ENCODE assay signal across 30 cellular contexts in genomic region chr9:69014013-69014412, GRCh38. TPM values are rescaled to one million over a fixed set of nuclear protein-coding genes. Genes with fewer than 3 reads are reported as not detected.
"Had no signal": no experiment of that assay in that cellular context is flagged by ENCODE, and none has a peak within 500 bp of the region (broad histone marks: within the 10 kb centered on the region; RNA-seq: fewer than 3 reads in every experiment).

PRKACG (minus strand) TSS chr9:69014113; CDS start chr9:69014092, 21 bp downstream.

- H3K9me3 ChIP-seq: heart right ventricle, lower lobe of right lung, pancreas, tibial nerve had no signal

- H3K27ac ChIP-seq: heart right ventricle, lower lobe of right lung, pancreas, SK-N-MC, tibial nerve had no signal

- H3K4me3 Mint-ChIP-seq: activated CD4-positive, alpha-beta T cell treated with anti-CD3 and anti-CD28 coated beads for 36 hours; activated T-cell treated with anti-CD3 and anti-CD28 coated beads, Interleukin-2, amount 50 U/mL, for 4 hours; brain; natural killer cell treated with Interleukin-12 subunit alpha and Interleukin-12 subunit beta and Interleukin-15 and Interleukin-18, amount 100 ng/mL, for 72 hours; stimulated activated naive CD8-positive, alpha-beta T cell treated with anti-CD3 and anti-CD28 coated beads, Interleukin-15, amount 100 ng/mL, for 72 hours had no signal

- H3K4me3 ChIP-seq: heart right ventricle, lower lobe of right lung, pancreas, SK-N-MC, tibial nerve had no signal

- ATAC-seq: activated CD4-positive, alpha-beta T cell treated with anti-CD3 and anti-CD28 coated beads for 36 hours; activated T-cell treated with anti-CD3 and anti-CD28 coated beads, Interleukin-2, amount 50 U/mL, for 4 hours; left lobe of liver; lower lobe of right lung; natural killer cell treated with Interleukin-12 subunit alpha and Interleukin-12 subunit beta and Interleukin-15 and Interleukin-18, amount 100 ng/mL, for 72 hours; pancreas; right cardiac atrium; stimulated activated naive CD8-positive, alpha-beta T cell treated with anti-CD3 and anti-CD28 coated beads, Interleukin-15, amount 100 ng/mL, for 72 hours had no signal

- H3K4me1 ChIP-seq: lower lobe of right lung, pancreas had no signal

- H3K27ac Mint-ChIP-seq: activated CD4-positive, alpha-beta T cell treated with anti-CD3 and anti-CD28 coated beads for 36 hours; activated T-helper 2 cell treated with anti-CD3 and anti-CD28 coated beads, Interferon-gamma antibody, Interleukin-2, Interleukin-4, amounts not matched to agents 10 μg/mL and 5 μg/mL and 100 μg/mL, durations not matched to agents 14 hours and 24 hours and 36 hours; brain; natural killer cell treated with Interleukin-12 subunit alpha and Interleukin-12 subunit beta and Interleukin-15 and Interleukin-18, amount 100 ng/mL, for 72 hours had no signal

- DNase-seq: activated CD4-positive, alpha-beta T cell treated with anti-CD3 and anti-CD28 coated beads for 36 hours; activated CD8-positive, alpha-beta memory T cell treated with anti-CD3 and anti-CD28 coated beads, Interleukin-2, amount 50 U/mL, for 48 hours; activated naive CD4-positive, alpha-beta T cell; activated T-cell treated with anti-CD3 and anti-CD28 coated beads, Interleukin-2, amount 50 U/mL, for 4 hours; aorta; dermis blood vessel endothelial cell; effector CD8-positive, alpha-beta T cell; erythroblast; foreskin fibroblast; heart right ventricle; kidney; lower lobe of right lung; pancreas; right cardiac atrium; stimulated activated CD4-positive, alpha-beta T cell treated with anti-CD3 and anti-CD28 coated beads, Interleukin-12 subunit alpha, Interleukin-12 subunit beta, amount 100 ng/mL, for 4 hours; stimulated activated CD4-positive, alpha-beta T cell treated with anti-CD3 and anti-CD28 coated beads, Interleukin-4, amount 100 ng/mL, for 4 hours; stimulated activated naive CD8-positive, alpha-beta T cell treated with anti-CD3 and anti-CD28 coated beads, Interleukin-15, amount 100 ng/mL, for 72 hours had no signal

- H3K36me3 ChIP-seq: pancreas, tibial nerve had no signal

- H3K27me3 ChIP-seq: heart right ventricle, pancreas, tibial nerve had no signal

- H3K36me3 Mint-ChIP-seq: brain; natural killer cell treated with Interleukin-12 subunit alpha and Interleukin-12 subunit beta and Interleukin-15 and Interleukin-18, amount 100 ng/mL, for 72 hours had no signal

- H3K9me3 Mint-ChIP-seq: activated T-cell treated with anti-CD3 and anti-CD28 coated beads, Interleukin-2, amount 50 U/mL, for 4 hours; activated T-helper 2 cell treated with anti-CD3 and anti-CD28 coated beads, Interferon-gamma antibody, Interleukin-2, Interleukin-4, amounts not matched to agents 10 μg/mL and 5 μg/mL and 100 μg/mL, durations not matched to agents 14 hours and 24 hours and 36 hours; natural killer cell treated with Interleukin-12 subunit alpha and Interleukin-12 subunit beta and Interleukin-15 and Interleukin-18, amount 100 ng/mL, for 72 hours; stimulated activated naive CD8-positive, alpha-beta T cell treated with anti-CD3 and anti-CD28 coated beads, Interleukin-15, amount 100 ng/mL, for 72 hours had no signal

RNA-seq across cellular contexts. Expression of gene PRKACG, which starts in this region (rescaled TPM):
- total RNA-seq: activated CD4-positive, alpha-beta T cell treated with anti-CD3 and anti-CD28 coated beads for 36 hours; activated T-cell treated with anti-CD3 and anti-CD28 coated beads, Interleukin-2, amount 50 U/mL, for 4 hours; activated T-helper 2 cell treated with anti-CD3 and anti-CD28 coated beads, Interferon-gamma antibody, Interleukin-2, Interleukin-4, amounts not matched to agents 10 μg/mL and 5 μg/mL and 100 μg/mL, durations not matched to agents 14 hours and 24 hours and 36 hours; aorta; cardiac septum; chondrocyte; dermis blood vessel endothelial cell; fibroblast of lung; heart right ventricle; kidney; left lobe of liver; lower lobe of right lung; natural killer cell treated with Interleukin-12 subunit alpha and Interleukin-12 subunit beta and Interleukin-15 and Interleukin-18, amount 100 ng/mL, for 72 hours; pancreas; pulmonary artery endothelial cell; right cardiac atrium; skeletal muscle tissue; tibial nerve; urinary bladder had no signal
- polyA plus RNA-seq: adipose tissue, aorta, fibroblast of lung, heart right ventricle, pancreas, right cardiac atrium, urinary bladder had no signal
